In the genomic region with DNA sequence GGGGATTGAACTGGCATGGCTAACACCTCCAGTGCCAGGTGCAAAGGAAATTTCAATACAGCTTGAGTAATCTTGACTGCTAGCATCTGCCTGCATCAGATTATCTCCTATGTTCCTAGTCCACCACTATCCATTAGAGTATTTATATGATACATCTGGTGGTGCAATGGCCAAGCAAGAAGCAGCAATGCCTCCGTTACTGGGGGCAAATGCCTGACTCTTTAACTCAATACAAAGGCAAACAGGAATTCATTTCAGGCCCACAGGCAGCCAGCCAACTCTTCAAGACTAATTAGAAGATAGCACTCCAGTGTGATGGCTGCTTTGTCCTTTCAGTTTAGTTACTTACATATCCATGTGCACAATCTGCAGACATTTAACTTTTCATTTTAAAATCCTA, we compare ENCODE assay signal across 19 cellular contexts.
DNase-seq lines count a peak whose midpoint lies in the region; ATAC-seq and TF ChIP-seq lines count a peak whose summit lies in the region.
"Had no signal": no experiment of that assay in that cellular context is flagged by ENCODE, and none has a peak within 500 bp of the region (broad histone marks: within the 10 kb centered on the region; RNA-seq: fewer than 3 reads in every experiment).

No MANE protein-coding gene starts in this region.

- ATAC-seq in GM19467 (IDR thresholded peaks at IDR 0.05; ENCODE audit: unreplicated experiment) (no peak), HG03521 (IDR thresholded peaks at IDR 0.05; ENCODE audit: unreplicated experiment) (no peak)
- no peak for ATAC-seq in activated CD8-positive, alpha-beta T cell treated with anti-CD3 and anti-CD28 coated beads, Interleukin-2, amount 10 ng/mL, durations not matched to agents 7 days and 5 days
- ATAC-seq: HepG2, Right ventricle myocardium inferior, T-cell had no signal

- no peaks in the 10 kb centered on the region for H3K4me1 ChIP-seq in A673 (ENCODE audit: insufficient read depth, low read length, poor library complexity, severe bottlenecking)
- H3K4me1 ChIP-seq: Caco-2 had no signal

- CTCF ChIA-PET in A673 (lab: Charles Lee), result no interaction called here
- CTCF ChIA-PET in activated CD8-positive, alpha-beta T cell treated with anti-CD3 and anti-CD28 coated beads, Interleukin-2, amount 10 ng/mL, durations not matched to agents 7 days and 5 days (lab: Charles Lee), result no interaction called here

- H3K27me3 ChIP-seq in A673 (replicated peaks; ENCODE audit: insufficient read depth, low read depth, low read length, poor library complexity), result no peaks in the 10 kb centered on the region

- no peak overlapping the region for H3K27ac Mint-ChIP-seq in activated CD8-positive, alpha-beta T cell treated with anti-CD3 and anti-CD28 coated beads, Interleukin-2, amount 10 ng/mL, durations not matched to agents 7 days and 5 days
- H3K27ac Mint-ChIP-seq: B cell; CD4-positive, CD25-positive, alpha-beta regulatory T cell; H9; T-cell had no signal

- no peaks in the 10 kb centered on the region for H3K9me3 ChIP-seq in A673 (ENCODE audit: low read depth, low read length, poor library complexity, severe bottlenecking)
- H3K9me3 ChIP-seq: Caco-2 had no signal

- no peaks in the 10 kb centered on the region for H3K36me3 ChIP-seq in A673 (ENCODE audit: insufficient read depth, low read length, poor library complexity, severe bottlenecking)

- DNase-seq in DMS 273 (lab: John Stamatoyannopoulos, UW; ENCODE audit: unreplicated experiment), result peak; percentile 27
- DNase-seq in DMS 273 treated with DMSO at 0.1 percent for 48 hours (lab: John Stamatoyannopoulos, UW), result no peak
- DNase-seq in A673 (ENCODE audit: low spot score), result peak; percentile 14
- peak; percentile 82 for DNase-seq in NCI-H1105 treated with DMSO at 0.1 percent for 48 hours (lab: John Stamatoyannopoulos, UW)
- DNase-seq in NCI-H524 (lab: John Stamatoyannopoulos, UW), result peak; percentile 21 to 81
- DNase-seq in activated CD8-positive, alpha-beta T cell treated with anti-CD3 and anti-CD28 coated beads, Interleukin-2, amount 10 ng/mL, durations not matched to agents 7 days and 5 days, result no peak
- DNase-seq: Caco-2; CD4-positive, CD25-positive, alpha-beta regulatory T cell; H9; KBM-7; NCI-H1417 treated with DMSO at 0.1 percent for 48 hours; NCI-H510A; T-cell had no signal

- intact Hi-C loops in A673 (cut with micrococcal nuclease; ENCODE audit: unreplicated experiment), result no loop called here

- no peaks in the 10 kb centered on the region for H3K9me3 Mint-ChIP-seq in activated CD8-positive, alpha-beta T cell treated with anti-CD3 and anti-CD28 coated beads, Interleukin-2, amount 10 ng/mL, durations not matched to agents 7 days and 5 days (ENCODE audit: insufficient read depth)
- H3K9me3 Mint-ChIP-seq: H9 had no signal

- no peak overlapping the region for H3K4me3 ChIP-seq in A673 (ENCODE audit: low read depth, low read length, poor library complexity, severe bottlenecking)

- H3K4me1 Mint-ChIP-seq in activated CD8-positive, alpha-beta T cell treated with anti-CD3 and anti-CD28 coated beads, Interleukin-2, amount 10 ng/mL, durations not matched to agents 7 days and 5 days (ENCODE audit: low read depth), result no peaks in the 10 kb centered on the region
- H3K4me1 Mint-ChIP-seq: B cell; CD4-positive, CD25-positive, alpha-beta regulatory T cell; H9; T-cell had no signal

- no peak for TF ChIP-seq CTCF in A673 (conservative IDR thresholded peaks at IDR 0.05; ENCODE audit: low read depth, low read length)

- H3K27ac ChIP-seq in A673 (ENCODE audit: low read depth, low read length, poor library complexity, severe bottlenecking), result no peak overlapping the region
- H3K27ac ChIP-seq: 22Rv1 had no signal

- H3K4me3 Mint-ChIP-seq in activated CD8-positive, alpha-beta T cell treated with anti-CD3 and anti-CD28 coated beads, Interleukin-2, amount 10 ng/mL, durations not matched to agents 7 days and 5 days, result no peak overlapping the region
- H3K4me3 Mint-ChIP-seq: B cell; CD4-positive, CD25-positive, alpha-beta regulatory T cell; H9; T-cell had no signal

- H3K36me3 Mint-ChIP-seq in activated CD8-positive, alpha-beta T cell treated with anti-CD3 and anti-CD28 coated beads, Interleukin-2, amount 10 ng/mL, durations not matched to agents 7 days and 5 days (ENCODE audit: low read depth), result no peaks in the 10 kb centered on the region
- H3K36me3 Mint-ChIP-seq: CD4-positive, CD25-positive, alpha-beta regulatory T cell; T-cell had no signal

- H3K27me3 Mint-ChIP-seq in activated CD8-positive, alpha-beta T cell treated with anti-CD3 and anti-CD28 coated beads, Interleukin-2, amount 10 ng/mL, durations not matched to agents 7 days and 5 days (ENCODE audit: low read depth), result no peaks in the 10 kb centered on the region
- H3K27me3 Mint-ChIP-seq: B cell; CD4-positive, CD25-positive, alpha-beta regulatory T cell; T-cell had no signal

- BruUV-seq in A673 (replicated peaks; lab: Mats Ljungman, UMichigan), result no TSS peak

- POLR2A ChIA-PET in A673 (lab: Charles Lee; ENCODE audit: low non-redundant PET), result no interaction called here
- POLR2A ChIA-PET in activated CD8-positive, alpha-beta T cell treated with anti-CD3 and anti-CD28 coated beads, Interleukin-2, amount 10 ng/mL, durations not matched to agents 7 days and 5 days (lab: Charles Lee), result no interaction called here

Comparison
In these comparisons a context has a peak if more than half of its experiments do, and no peak if none do; other contexts are left out.
1. DNase-seq: peak in DMS 273 (single experiment), A673 (single experiment), NCI-H1105 treated with DMSO at 0.1 percent for 48 hours (single experiment) and NCI-H524 (2 of 2); none in DMS 273 treated with DMSO at 0.1 percent for 48 hours (single experiment) and activated CD8-positive, alpha-beta T cell treated with anti-CD3 and anti-CD28 coated beads, Interleukin-2, amount 10 ng/mL, durations not matched to agents 7 days and 5 days (single experiment).